ENCODE assay signal across 8 cellular contexts in genomic region chr1:154502066-154502741, GRCh38. TPM values are rescaled to one million over a fixed set of nuclear protein-coding genes. Genes with fewer than 3 reads are reported as not detected.
DNase-seq lines count a peak whose midpoint lies in the region; ATAC-seq and TF ChIP-seq lines count a peak whose summit lies in the region.

Gene SHE, minus strand, starts transcription at chr1:154502412. Its CDS starts 386 bp downstream, at chr1:154502026.
Gene TDRD10, plus strand, starts transcription at chr1:154502219. Its CDS starts 4,685 bp downstream, at chr1:154506904.

- H3K27ac ChIP-seq in duodenal mucosa (ENCODE audit: low read depth, low read length) (no peak within 1 kb of the TSS), mesendoderm (ENCODE audit: low read depth, low read length) (no peak within 1 kb of the TSS), tibial nerve (peak within 1 kb of the TSS in 2 of 4 donors; percentile 55 to 80)

- no peaks in the 10 kb centered on the region for H3K9me3 Mint-ChIP-seq in activated CD4-positive, alpha-beta T cell treated with anti-CD3 and anti-CD28 coated beads for 36 hours (ENCODE audit: low read depth)

- no peak for TF ChIP-seq CTCF in tibial nerve (IDR thresholded peaks at IDR 0.05)

- no peak for TF ChIP-seq POLR2A in tibial nerve (IDR thresholded peaks at IDR 0.05)

- H3K9ac ChIP-seq in duodenal mucosa (ENCODE audit: low read depth in 1 of 2, low read length in 2 of 2) (peak within 1 kb of the TSS; percentile 9 to 18), mesendoderm (ENCODE audit: low read length) (peak within 1 kb of the TSS; percentile 30)

- peaks cover 17% of the 10 kb centered on the region for H3K4me1 Mint-ChIP-seq in activated CD4-positive, alpha-beta T cell treated with anti-CD3 and anti-CD28 coated beads for 36 hours

- no peak within 1 kb of the TSS for H2BK5ac ChIP-seq in mesendoderm (ENCODE audit: low read length)

- no peak within 1 kb of the TSS for H4K8ac ChIP-seq in mesendoderm (ENCODE audit: low read depth, low read length)

- CTCF ChIA-PET in activated CD4-positive, alpha-beta T cell treated with anti-CD3 and anti-CD28 coated beads for 36 hours (lab: Charles Lee): interaction anchor here (0.6 kb wide), 1 partner anchor 14 kb away, joined by 3 read pairs; no protein-coding TSS in a partner anchor

- H3K18ac ChIP-seq in mesendoderm (ENCODE audit: low read length): no peak within 1 kb of the TSS

- H3K4ac ChIP-seq in mesendoderm (ENCODE audit: low read depth, low read length): no peak within 1 kb of the TSS

- no peak within 1 kb of the TSS for H2AK5ac ChIP-seq in mesendoderm (ENCODE audit: low read length)

- peaks cover 40% of the 10 kb centered on the region for H3K27me3 Mint-ChIP-seq in activated CD4-positive, alpha-beta T cell treated with anti-CD3 and anti-CD28 coated beads for 36 hours

- no peaks in the 10 kb centered on the region for H3K79me2 ChIP-seq in mesendoderm (ENCODE audit: control insufficient read depth, insufficient read depth, low read length)

- H3K4me1 ChIP-seq in duodenal mucosa (ENCODE audit: control insufficient read depth in 1 of 2, insufficient read depth in 2 of 2, low read length in 2 of 2): no peaks in the 10 kb centered on the region
- H3K4me1 ChIP-seq in mesendoderm (ENCODE audit: control insufficient read depth, low read depth, low read length): peaks cover under 1% of the 10 kb centered on the region
- H3K4me1 ChIP-seq in tibial nerve: peaks cover 0 to 24% (median 7%) of the 10 kb centered on the region in 4 donors

- peak; percentile 6 for ATAC-seq in activated CD4-positive, alpha-beta T cell treated with anti-CD3 and anti-CD28 coated beads for 36 hours
- ATAC-seq in GM19463 (IDR thresholded peaks at IDR 0.05; ENCODE audit: unreplicated experiment): no peak

- no peak for TF ChIP-seq EP300 in tibial nerve (IDR thresholded peaks at IDR 0.05)

- peaks cover 32 to 35% of the 10 kb centered on the region in 2 donors for H3K27me3 ChIP-seq in duodenal mucosa (ENCODE audit: control insufficient read depth in 1 of 2, insufficient read depth in 2 of 2, low read length in 2 of 2)
- peaks cover 35% of the 10 kb centered on the region for H3K27me3 ChIP-seq in mesendoderm (ENCODE audit: insufficient read depth, low read length, poor library complexity)
- H3K27me3 ChIP-seq in tibial nerve: peaks cover 0 to 68% of the 10 kb centered on the region in 2 donors

- intact Hi-C loops in activated CD4-positive, alpha-beta T cell treated with anti-CD3 and anti-CD28 coated beads for 36 hours (cut with DNase I, micrococcal nuclease): no loop called here

- H3K4me3 ChIP-seq in duodenal mucosa (ENCODE audit: low read depth in 1 of 2, low read length in 2 of 2) (peak within 1 kb of the TSS; percentile 42 to 62), mesendoderm (ENCODE audit: low read length) (no peak within 1 kb of the TSS), tibial nerve (peak within 1 kb of the TSS; percentile 30 to 61 (median 42))

- peak; percentile 28 for DNase-seq in activated CD4-positive, alpha-beta T cell treated with anti-CD3 and anti-CD28 coated beads for 36 hours
- DNase-seq in activated CD4-positive, alpha-beta T cell treated with anti-CD3 and anti-CD28 coated beads, Interleukin-2, amount 50 U/mL, for 1 hour: no peak
- DNase-seq in mesendoderm: peak; percentile 25
- DNase-seq in tibial nerve (ENCODE audit: low spot score in 2 of 2): no peak
- DNase-seq in NCI-H187 (lab: John Stamatoyannopoulos, UW): no peak
- DNase-seq in pons (ENCODE audit: low spot score): no peak

- no peaks in the 10 kb centered on the region for H3K36me3 Mint-ChIP-seq in activated CD4-positive, alpha-beta T cell treated with anti-CD3 and anti-CD28 coated beads for 36 hours (ENCODE audit: low read depth)

- peak within 1 kb of the TSS; percentile 22 for H3K4me2 ChIP-seq in mesendoderm (ENCODE audit: low read length)

- no peak within 1 kb of the TSS for H2BK15ac ChIP-seq in mesendoderm (replicated peaks; ENCODE audit: low read depth)

- WGBS in mesendoderm (ENCODE audit: extremely low coverage, insufficient coverage, low lambda C conversion rate): no CpG with 5 or more reads among the region's 90 CpGs
- WGBS in tibial nerve, 2 donors: 1 to 4% methylated on average over 37 to 70 of the region's 90 CpGs

- no peaks in the 10 kb centered on the region for H3K79me1 ChIP-seq in mesendoderm (ENCODE audit: low read length)

- peak within 1 kb of the TSS; percentile 39 for H3K4me3 Mint-ChIP-seq in activated CD4-positive, alpha-beta T cell treated with anti-CD3 and anti-CD28 coated beads for 36 hours

- peak within 1 kb of the TSS; percentile 66 for H3K23ac ChIP-seq in mesendoderm (ENCODE audit: low read length)

- H3K56ac ChIP-seq in mesendoderm (ENCODE audit: low read length): peak within 1 kb of the TSS; percentile 72

- POLR2A ChIA-PET in activated CD4-positive, alpha-beta T cell treated with anti-CD3 and anti-CD28 coated beads for 36 hours (lab: Charles Lee): no interaction called here

- no peak within 1 kb of the TSS for H3K27ac Mint-ChIP-seq in activated CD4-positive, alpha-beta T cell treated with anti-CD3 and anti-CD28 coated beads for 36 hours

- H3K9me3 ChIP-seq in duodenal mucosa (ENCODE audit: control insufficient read depth in 1 of 2, low read length in 2 of 2): no peaks in the 10 kb centered on the region
- H3K9me3 ChIP-seq in tibial nerve: peaks cover 0 to 16% (median 0%) of the 10 kb centered on the region in 4 donors

- H2BK120ac ChIP-seq in mesendoderm (ENCODE audit: low read depth, low read length): no peak within 1 kb of the TSS

- H3K36me3 ChIP-seq in duodenal mucosa (ENCODE audit: control insufficient read depth in 1 of 2, insufficient read depth in 2 of 2, low read length in 2 of 2) (no peaks in the 10 kb centered on the region), mesendoderm (ENCODE audit: control insufficient read depth, insufficient read depth, low read length) (no peaks in the 10 kb centered on the region), tibial nerve (no peaks in the 10 kb centered on the region)

- no peak within 1 kb of the TSS for H4K5ac ChIP-seq in mesendoderm (ENCODE audit: low read length)

RNA-seq across cellular contexts. Expression of gene SHE, which starts in this region (rescaled TPM):
- total RNA-seq in activated CD4-positive, alpha-beta T cell treated with anti-CD3 and anti-CD28 coated beads for 36 hours: under 1 TPM in 1 of 2 experiments, not detected in 1; 0.04 TPM
- polyA plus RNA-seq in mesendoderm (2013, experiment 1 of 2): 0.17 TPM
- polyA plus RNA-seq in mesendoderm (2013, experiment 2 of 2): 0.14 TPM
- total RNA-seq in tibial nerve: 10 to 100 TPM in 3 of 4 donors, 1 to 10 TPM in 1; 9.0 to 24.6 (median 18.0) TPM

RNA-seq across cellular contexts. Expression of gene TDRD10, which starts in this region (rescaled TPM):
- total RNA-seq in activated CD4-positive, alpha-beta T cell treated with anti-CD3 and anti-CD28 coated beads for 36 hours: not detected
- 0.07 TPM for polyA plus RNA-seq in mesendoderm (2013, experiment 1 of 2)
- polyA plus RNA-seq in mesendoderm (2013, experiment 2 of 2): 0.10 TPM
- 1 to 10 TPM; 6.7 to 9.0 (median 7.6) TPM for total RNA-seq in tibial nerve

Comparison
In these comparisons a context has a peak if more than half of its experiments do, and no peak if none do; other contexts are left out.
1. RNA of gene SHE (total RNA-seq): 9.0 to 24.6 TPM in tibial nerve; 0.04 TPM in activated CD4-positive, alpha-beta T cell treated with anti-CD3 and anti-CD28 coated beads for 36 hours; every median in the first group is over 4 times any median in the second.
2. RNA of gene TDRD10 (total RNA-seq): 6.7 to 9.0 TPM in tibial nerve; not detected in activated CD4-positive, alpha-beta T cell treated with anti-CD3 and anti-CD28 coated beads for 36 hours; every median in the first group is over 4 times any median in the second.
3. Peak in DNase-seq and ATAC-seq in activated CD4-positive, alpha-beta T cell treated with anti-CD3 and anti-CD28 coated beads for 36 hours; RNA of the genes that start here not detected or under 1 TPM.